In the genomic region with DNA sequence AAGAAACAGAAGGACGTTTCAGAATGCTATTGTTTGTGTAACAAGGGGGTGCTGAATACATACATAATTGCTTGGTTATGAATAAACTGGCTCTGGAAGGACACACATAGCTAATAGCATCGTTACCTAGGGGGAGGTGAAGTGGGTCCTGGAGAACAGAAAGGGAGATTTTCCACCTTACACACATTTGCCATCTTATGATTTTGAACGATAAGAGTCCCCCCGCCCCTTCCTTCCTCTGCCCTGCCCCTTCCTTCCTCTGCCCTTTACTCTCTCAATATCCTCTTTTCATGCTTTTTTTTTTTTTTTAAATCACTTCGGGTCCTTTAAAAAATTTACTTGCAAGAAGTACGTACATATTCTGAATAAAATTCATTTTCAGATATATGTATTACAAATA, we compare ENCODE assay signal across 9 cellular contexts. TPM values are rescaled to one million over a fixed set of nuclear protein-coding genes. Genes with fewer than 3 reads are reported as not detected.
DNase-seq lines count a peak whose midpoint lies in the region; ATAC-seq and TF ChIP-seq lines count a peak whose summit lies in the region.
"Had no signal": no experiment of that assay in that cellular context is flagged by ENCODE, and none has a peak within 500 bp of the region (broad histone marks: within the 10 kb centered on the region; RNA-seq: fewer than 3 reads in every experiment).

No MANE protein-coding gene starts in this region.

- H3K27me3 ChIP-seq in BLaER1 (no peaks in the 10 kb centered on the region), trophoblast cell (ENCODE audit: insufficient read depth, low read length) (no peaks in the 10 kb centered on the region)

- peak overlapping the region; percentile 88 for H3K4me3 ChIP-seq in BLaER1
- H3K4me3 ChIP-seq in trophoblast cell (ENCODE audit: low read depth, low read length): no peak overlapping the region

- H3K18ac ChIP-seq in trophoblast cell (ENCODE audit: low read length): no peak overlapping the region

- H3K79me1 ChIP-seq in trophoblast cell (ENCODE audit: low read length): peaks cover 5% of the 10 kb centered on the region

- H4K8ac ChIP-seq in trophoblast cell (ENCODE audit: low read depth, low read length): no peak overlapping the region

- H3K14ac ChIP-seq in trophoblast cell (ENCODE audit: low read length): no peak overlapping the region

- no peak for TF ChIP-seq CTCF in nephron (IDR thresholded peaks at IDR 0.05; ENCODE audit: unreplicated experiment in 3 of 3)

- H2AK5ac ChIP-seq in trophoblast cell (ENCODE audit: low read length): no peak overlapping the region

- H3K4me1 Mint-ChIP-seq in nephron: peaks cover 18% of the 10 kb centered on the region

- no peak overlapping the region for H2AFZ ChIP-seq in trophoblast cell (ENCODE audit: insufficient read depth, low read length, poor library complexity)

- no peak overlapping the region for H2BK120ac ChIP-seq in trophoblast cell (ENCODE audit: insufficient read depth, low read length, poor library complexity)

- peak; percentile 5 for DNase-seq in MV-4-11 (lab: John Stamatoyannopoulos, UW)
- DNase-seq in activated T-helper 1 cell treated with anti-CD3 and anti-CD28 coated beads, Interleukin-2, amount 50 U/mL, for 16 hours (ENCODE audit: low read depth in 1 of 2, low spot score in 1 of 2): peak; percentile 12 to 31
- no peak for DNase-seq in GOT3 (lab: John Stamatoyannopoulos, UW)
- DNase-seq in trophoblast cell: no peak
- DNase-seq: NCI-H1105 treated with DMSO at 0.1 percent for 48 hours had no signal

- peak overlapping the region; percentile 60 to 97 (median 71) for H3K4me3 Mint-ChIP-seq in nephron

- no CpG with 5 or more reads among the region's 6 CpGs for WGBS in trophoblast cell (ENCODE audit: extremely low coverage, insufficient coverage, insufficient read length)

- H3K4me2 ChIP-seq in BLaER1 (peak overlapping the region; percentile 94), trophoblast cell (ENCODE audit: low read length) (no peak overlapping the region)

- no peak overlapping the region for H2BK5ac ChIP-seq in trophoblast cell (ENCODE audit: low read depth, low read length, poor library complexity)

- H3K23ac ChIP-seq in trophoblast cell (ENCODE audit: low read length): no peak overlapping the region

- no peaks in the 10 kb centered on the region for H3K79me2 ChIP-seq in trophoblast cell (ENCODE audit: control insufficient read depth, insufficient read depth, low read length, poor library complexity)

- H3K4me1 ChIP-seq in BLaER1 (peaks cover 41% of the 10 kb centered on the region), trophoblast cell (ENCODE audit: control insufficient read depth in 1 of 2, insufficient read depth in 2 of 2, low read length in 2 of 2) (peaks cover 0 to 5% of the 10 kb centered on the region in 2 experiments)

- no peaks in the 10 kb centered on the region for H3K9me3 Mint-ChIP-seq in nephron

- no peak overlapping the region for H4K91ac ChIP-seq in trophoblast cell (ENCODE audit: low read depth, low read length)

- peaks cover 18% of the 10 kb centered on the region for H3K27me3 Mint-ChIP-seq in nephron (ENCODE audit: low read depth)

- H3K9me3 ChIP-seq in BLaER1 (no peaks in the 10 kb centered on the region), trophoblast cell (ENCODE audit: insufficient read depth, low read depth, low read length) (no peaks in the 10 kb centered on the region)

- H4K12ac ChIP-seq in trophoblast cell (ENCODE audit: low read depth, low read length): no peak overlapping the region

- H3K9ac ChIP-seq in BLaER1 (peak overlapping the region; percentile 89), trophoblast cell (ENCODE audit: low read length) (no peak overlapping the region)

- no peak for ATAC-seq in GM21381 (IDR thresholded peaks at IDR 0.05; ENCODE audit: unreplicated experiment)
- no peak for ATAC-seq in HG02885 (IDR thresholded peaks at IDR 0.05; ENCODE audit: poor library complexity, unreplicated experiment)

- H3K36me3 ChIP-seq in BLaER1: no peaks in the 10 kb centered on the region
- no peaks in the 10 kb centered on the region for H3K36me3 ChIP-seq in trophoblast cell (ENCODE audit: control insufficient read depth in 1 of 2, insufficient read depth in 2 of 2, low read length in 2 of 2)

- no peak overlapping the region for H3K4ac ChIP-seq in trophoblast cell (ENCODE audit: low read depth, low read length)

- no peaks in the 10 kb centered on the region for H3K36me3 Mint-ChIP-seq in nephron (ENCODE audit: low read depth)

- H4K20me1 ChIP-seq in BLaER1: peaks cover 5% of the 10 kb centered on the region; the same call in 1 of the 2 replicates

- H2BK12ac ChIP-seq in trophoblast cell (ENCODE audit: low read length): no peak overlapping the region

- no peak overlapping the region for H3K27ac Mint-ChIP-seq in nephron

- H3K27ac ChIP-seq in BLaER1: peak overlapping the region; percentile 86
- H3K27ac ChIP-seq in trophoblast cell (ENCODE audit: low read depth, low read length): no peak overlapping the region

RNA-seq across cellular contexts. Expression of a gene that starts 0.9 kb away (rescaled TPM):
- polyA plus RNA-seq in trophoblast cell (2013): 27.0 and 28.6 TPM in 2 replicates

Comparison
In these comparisons a context has a peak if more than half of its experiments do, and no peak if none do; other contexts are left out.
1. DNase-seq: peak in MV-4-11 (single experiment) and activated T-helper 1 cell treated with anti-CD3 and anti-CD28 coated beads, Interleukin-2, amount 50 U/mL, for 16 hours (2 of 2); none in GOT3 (single experiment) and trophoblast cell (0 of 2).